Comparison of ENCODE assay signal across 1 cellular context in genomic region chr2:118855451-118856279, GRCh38.
TF ChIP-seq lines count a peak whose summit lies in the region.

No MANE protein-coding gene starts in this region.

TF ChIP-seq in HepG2, 621 proteins besides CTCF, POLR2A, EP300 and RAD21 (continued from another document and continues in another):
- TF ChIP-seq ZNF407 (CRISPR knock-in tag; IDR thresholded peaks at IDR 0.05; ENCODE audit: not compliant biosample characterization) (no peak), NFKBIZ (CRISPR knock-in tag; IDR thresholded peaks at IDR 0.05) (no peak), ZXDC (CRISPR knock-in tag; IDR thresholded peaks at IDR 0.05) (no peak), ZNF556 (CRISPR knock-in tag; IDR thresholded peaks at IDR 0.05; ENCODE audit: borderline replicate concordance) (no peak), ERF (CRISPR knock-in tag; IDR thresholded peaks at IDR 0.05) (peak; percentile 38; the same call in 1 of the 2 replicates), KLF12 (CRISPR knock-in tag; IDR thresholded peaks at IDR 0.05; ENCODE audit: borderline replicate concordance) (no peak), MAF1 (CRISPR knock-in tag; IDR thresholded peaks at IDR 0.05; ENCODE audit: borderline replicate concordance) (no peak), STAT5B (CRISPR knock-in tag; IDR thresholded peaks at IDR 0.05) (0 out of 2 replicates have a peak, but pooled peaks have one; percentile 24), ZNF468 (CRISPR knock-in tag; IDR thresholded peaks at IDR 0.05) (no peak), HMGXB4 (CRISPR knock-in tag; IDR thresholded peaks at IDR 0.05; ENCODE audit: borderline replicate concordance in 1 of 2, low read depth in 1 of 2) (peak; percentile 62 to 73), SAP130 (CRISPR knock-in tag; IDR thresholded peaks at IDR 0.05; ENCODE audit: low read depth) (no peak), ATF5 (CRISPR knock-in tag; IDR thresholded peaks at IDR 0.05; ENCODE audit: low read depth) (no peak), LBX2 (CRISPR knock-in tag; IDR thresholded peaks at IDR 0.05; ENCODE audit: borderline replicate concordance) (no peak), HOMEZ (CRISPR knock-in tag; IDR thresholded peaks at IDR 0.05; ENCODE audit: low read depth) (no peak), HBP1 (CRISPR knock-in tag; IDR thresholded peaks at IDR 0.05; ENCODE audit: low read depth) (0 out of 2 replicates have a peak, but pooled peaks have one; percentile 43), ZNF782 (CRISPR knock-in tag; IDR thresholded peaks at IDR 0.05; ENCODE audit: borderline replicate concordance) (no peak), ZFP37 (CRISPR knock-in tag; IDR thresholded peaks at IDR 0.05; ENCODE audit: borderline replicate concordance) (no peak), DBP (CRISPR knock-in tag; IDR thresholded peaks at IDR 0.05; ENCODE audit: not compliant biosample characterization) (no peak), ZNF34 (CRISPR knock-in tag; IDR thresholded peaks at IDR 0.05; ENCODE audit: borderline replicate concordance) (no peak), FIP1L1 (IDR thresholded peaks at IDR 0.05; ENCODE audit: borderline replicate concordance, insufficient read depth, low read depth, low read length) (no peak), NONO (IDR thresholded peaks at IDR 0.05) (no peak), NONO (CRISPR knock-in tag; conservative IDR thresholded peaks at IDR 0.05) (no peak; the same call in 1 of the 2 replicates), DDIT3 (CRISPR knock-in tag; IDR thresholded peaks at IDR 0.05) (no peak), ZNF382 (CRISPR knock-in tag; IDR thresholded peaks at IDR 0.05; ENCODE audit: borderline replicate concordance) (no peak), ZC3H4 (CRISPR knock-in tag; IDR thresholded peaks at IDR 0.05; ENCODE audit: borderline replicate concordance) (no peak), MTA1 (CRISPR knock-in tag; IDR thresholded peaks at IDR 0.05; ENCODE audit: borderline replicate concordance) (no peak), CREB3 (CRISPR knock-in tag; IDR thresholded peaks at IDR 0.05) (0 out of 2 replicates have a peak, but pooled peaks have one; percentile 34), CREB1 (IDR thresholded peaks at IDR 0.05) (no peak), CREB1 (CRISPR knock-in tag; IDR thresholded peaks at IDR 0.05) (no peak), NR1H2 (CRISPR knock-in tag; IDR thresholded peaks at IDR 0.05; ENCODE audit: borderline replicate concordance, low read depth) (no peak), FOXP1 (IDR thresholded peaks at IDR 0.05) (no peak), FOXP1 (CRISPR knock-in tag; IDR thresholded peaks at IDR 0.05) (no peak), ZNF230 (CRISPR knock-in tag; IDR thresholded peaks at IDR 0.05) (no peak), ZFP62 (CRISPR knock-in tag; IDR thresholded peaks at IDR 0.05) (no peak), THAP11 (CRISPR knock-in tag; IDR thresholded peaks at IDR 0.05) (peak; percentile 48; the same call in 1 of the 2 replicates), CENPBD1 (CRISPR knock-in tag; IDR thresholded peaks at IDR 0.05; ENCODE audit: borderline replicate concordance, low read depth) (no peak), KLF15 (CRISPR knock-in tag; IDR thresholded peaks at IDR 0.05; ENCODE audit: borderline replicate concordance) (no peak)
